ENCODE assay signal across 13 cellular contexts in the genomic region with DNA sequence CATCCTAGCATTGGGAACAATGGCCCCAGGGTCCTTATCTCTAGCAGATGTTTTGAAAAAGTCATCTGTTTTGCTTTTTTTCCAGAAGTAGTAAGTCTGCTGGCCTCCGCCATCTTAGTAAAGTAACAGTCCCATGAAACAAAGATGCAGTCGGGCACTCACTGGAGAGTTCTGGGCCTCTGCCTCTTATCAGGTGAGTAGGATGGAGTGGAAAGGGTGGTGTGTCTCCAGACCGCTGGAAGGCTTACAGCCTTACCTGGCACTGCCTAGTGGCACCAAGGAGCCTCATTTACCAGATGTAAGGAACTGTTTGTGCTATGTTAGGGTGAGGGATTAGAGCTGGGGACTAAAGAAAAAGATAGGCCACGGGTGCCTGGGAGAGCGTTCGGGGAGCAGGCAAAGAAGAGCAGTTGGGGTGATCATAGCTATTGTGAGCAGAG. TPM values are rescaled to one million over a fixed set of nuclear protein-coding genes. Genes with fewer than 3 reads are reported as not detected.
DNase-seq lines count a peak whose midpoint lies in the region; ATAC-seq, FAIRE-seq and TF ChIP-seq lines count a peak whose summit lies in the region.
"Had no signal": no experiment of that assay in that cellular context is flagged by ENCODE, and none has a peak within 500 bp of the region (broad histone marks: within the 10 kb centered on the region; RNA-seq: fewer than 3 reads in every experiment).

No MANE protein-coding gene starts in this region.

- ATAC-seq in GM23338 (no peak), HG02571 (IDR thresholded peaks at IDR 0.05; ENCODE audit: unreplicated experiment) (no peak)

- no peak overlapping the region for H3K27ac Mint-ChIP-seq in GM23338
- peak overlapping the region; percentile 99 for H3K27ac Mint-ChIP-seq in activated naive CD8-positive, alpha-beta T cell treated with anti-CD3 and anti-CD28 coated beads for 36 hours

- H3K4me2 ChIP-seq in GM23338, result no peak overlapping the region

- no peaks in the 10 kb centered on the region for H3K9me2 ChIP-seq in GM23338 (ENCODE audit: insufficient read depth)

- H3K27ac ChIP-seq in GM23338 (ENCODE audit: low read depth) (no peak overlapping the region), small intestine (ENCODE audit: low read depth in 1 of 2, low read length in 1 of 2) (peak overlapping the region; percentile 45 to 85), right atrium auricular region (no peak overlapping the region)
- H3K27ac ChIP-seq: parathyroid adenoma, suprapubic skin had no signal

- no peak for DNase-seq in GM23338 (ENCODE audit: low spot score)
- DNase-seq in activated CD4-positive, alpha-beta T cell treated with anti-CD3 and anti-CD28 coated beads, Interleukin-2, amount 50 U/mL, for 1 hour, result peak; percentile 42
- no peak for DNase-seq in activated naive CD8-positive, alpha-beta T cell treated with anti-CD3 and anti-CD28 coated beads for 36 hours
- DNase-seq in small intestine, result no peak
- DNase-seq in right atrium auricular region (ENCODE audit: low spot score), result no peak
- no peak for DNase-seq in DMS153 treated with DMSO at 0.1 percent for 48 hours (lab: John Stamatoyannopoulos, UW; ENCODE audit: unreplicated experiment)
- no peak for DNase-seq in erythroblast (lab: John Stamatoyannopoulos, UW)
- DNase-seq: NCI-H2107, OCI-M1 had no signal

- no peaks in the 10 kb centered on the region for H3K9me3 ChIP-seq in small intestine (ENCODE audit: control insufficient read depth, low read depth)
- no peaks in the 10 kb centered on the region for H3K9me3 ChIP-seq in right atrium auricular region
- H3K9me3 ChIP-seq: suprapubic skin had no signal

- H4K20me1 ChIP-seq in GM23338 (replicated peaks; ENCODE audit: insufficient read depth), result no peaks in the 10 kb centered on the region

- H2AFZ ChIP-seq in GM23338, result peak overlapping the region; percentile 95
- H2AFZ ChIP-seq: parathyroid adenoma had no signal

- no peaks in the 10 kb centered on the region for H3K36me3 ChIP-seq in GM23338 (ENCODE audit: insufficient read depth)
- H3K36me3 ChIP-seq in small intestine (ENCODE audit: control insufficient read depth in 2 of 2, insufficient read depth in 2 of 2, low read length in 2 of 2), result no peaks in the 10 kb centered on the region
- H3K36me3 ChIP-seq in right atrium auricular region, result no peaks in the 10 kb centered on the region
- H3K36me3 ChIP-seq: suprapubic skin had no signal

- H3K27me3 Mint-ChIP-seq in GM23338 (ENCODE audit: insufficient read depth, low read depth, poor library complexity), result no peaks in the 10 kb centered on the region
- H3K27me3 Mint-ChIP-seq in activated naive CD8-positive, alpha-beta T cell treated with anti-CD3 and anti-CD28 coated beads for 36 hours, result no peaks in the 10 kb centered on the region

- WGBS in small intestine, 3 donors, result 63 to 83% (median 80%) methylated on average over 6 of the region's 6 CpGs

- H3K4me3 ChIP-seq in GM23338, result no peak overlapping the region
- H3K4me3 ChIP-seq in small intestine (ENCODE audit: low read depth in 1 of 2, low read length in 2 of 2), result peak overlapping the region; percentile 27 to 44
- H3K4me3 ChIP-seq in right atrium auricular region, result no peak overlapping the region
- H3K4me3 ChIP-seq: suprapubic skin had no signal

- FAIRE-seq in small intestine (lab: Jason Lieb, UNC), result no peak

- no peaks in the 10 kb centered on the region for H3K4me1 ChIP-seq in GM23338 (ENCODE audit: insufficient read depth)
- H3K4me1 ChIP-seq in small intestine (ENCODE audit: control insufficient read depth in 2 of 2, insufficient read depth in 1 of 2, low read depth in 1 of 2, low read length in 1 of 2), result no peaks in the 10 kb centered on the region
- no peaks in the 10 kb centered on the region for H3K4me1 ChIP-seq in right atrium auricular region
- H3K4me1 ChIP-seq: parathyroid adenoma, suprapubic skin had no signal

- no peaks in the 10 kb centered on the region for H3K9me3 Mint-ChIP-seq in GM23338
- H3K9me3 Mint-ChIP-seq in activated naive CD8-positive, alpha-beta T cell treated with anti-CD3 and anti-CD28 coated beads for 36 hours, result peaks cover 1% of the 10 kb centered on the region

- no peak overlapping the region for H3K4me3 Mint-ChIP-seq in GM23338
- H3K4me3 Mint-ChIP-seq in activated naive CD8-positive, alpha-beta T cell treated with anti-CD3 and anti-CD28 coated beads for 36 hours, result peak overlapping the region; percentile 95

- H3K27me3 ChIP-seq in GM23338 (ENCODE audit: insufficient read depth), result no peaks in the 10 kb centered on the region
- H3K27me3 ChIP-seq in small intestine (ENCODE audit: control insufficient read depth in 2 of 2, insufficient read depth in 2 of 2, low read length in 2 of 2), result peaks cover 0 to 2% of the 10 kb centered on the region in 2 donors
- H3K27me3 ChIP-seq in right atrium auricular region, result no peaks in the 10 kb centered on the region
- H3K27me3 ChIP-seq: suprapubic skin had no signal

- no peaks in the 10 kb centered on the region for H3K36me3 Mint-ChIP-seq in GM23338 (ENCODE audit: low read depth)
- peaks cover 47% of the 10 kb centered on the region for H3K36me3 Mint-ChIP-seq in activated naive CD8-positive, alpha-beta T cell treated with anti-CD3 and anti-CD28 coated beads for 36 hours

- no peaks in the 10 kb centered on the region for H3K79me2 ChIP-seq in GM23338 (replicated peaks; ENCODE audit: insufficient read depth)
- H3K79me2 ChIP-seq: parathyroid adenoma had no signal

- H3K4me1 Mint-ChIP-seq in GM23338, result peaks cover 9% of the 10 kb centered on the region; the same call in 2 of the 3 replicates
- H3K4me1 Mint-ChIP-seq in activated naive CD8-positive, alpha-beta T cell treated with anti-CD3 and anti-CD28 coated beads for 36 hours, result peaks cover 63% of the 10 kb centered on the region

- no peaks in the 10 kb centered on the region for H3F3A ChIP-seq in GM23338 (replicated peaks; ENCODE audit: low read depth)

- no peak for TF ChIP-seq POLR2A in erythroblast (IDR thresholded peaks at IDR 0.05; ENCODE audit: low read length)

- no peak for TF ChIP-seq CTCF in GM23338 (conservative IDR thresholded peaks at IDR 0.05; ENCODE audit: low read depth in 2 of 2)
- no peak for TF ChIP-seq CTCF in right atrium auricular region (IDR thresholded peaks at IDR 0.05)

TF ChIP-seq in GM23338, 12 proteins besides CTCF, POLR2A, EP300 and RAD21 (continues in another document):
- TF ChIP-seq CREB1 (CRISPR knock-in tag; IDR thresholded peaks at IDR 0.05; ENCODE audit: low read depth) (no peak), JUNB (IDR thresholded peaks at IDR 0.05; ENCODE audit: unreplicated experiment) (no peak), EZH2phosphoT487 (IDR thresholded peaks at IDR 0.05; ENCODE audit: unreplicated experiment) (no peak), ZNF114 (CRISPR knock-in tag; IDR thresholded peaks at IDR 0.05) (no peak), NANOG (IDR thresholded peaks at IDR 0.05; ENCODE audit: borderline replicate concordance) (no peak), POLR2AphosphoS5 (IDR thresholded peaks at IDR 0.05; ENCODE audit: low read depth) (no peak)
- TF ChIP-seq, protein P1, sequence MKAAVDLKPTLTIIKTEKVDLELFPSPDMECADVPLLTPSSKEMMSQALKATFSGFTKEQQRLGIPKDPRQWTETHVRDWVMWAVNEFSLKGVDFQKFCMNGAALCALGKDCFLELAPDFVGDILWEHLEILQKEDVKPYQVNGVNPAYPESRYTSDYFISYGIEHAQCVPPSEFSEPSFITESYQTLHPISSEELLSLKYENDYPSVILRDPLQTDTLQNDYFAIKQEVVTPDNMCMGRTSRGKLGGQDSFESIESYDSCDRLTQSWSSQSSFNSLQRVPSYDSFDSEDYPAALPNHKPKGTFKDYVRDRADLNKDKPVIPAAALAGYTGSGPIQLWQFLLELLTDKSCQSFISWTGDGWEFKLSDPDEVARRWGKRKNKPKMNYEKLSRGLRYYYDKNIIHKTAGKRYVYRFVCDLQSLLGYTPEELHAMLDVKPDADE (IDR thresholded peaks at IDR 0.05), result no peak

RNA-seq across cellular contexts. Expression of a gene that starts 0.3 kb away (rescaled TPM):
- not detected in 2 replicates for total RNA-seq in GM23338 (2014; rRNA removed; shearing (Covaris generic))
- polyA plus RNA-seq in GM23338 (2016; fragmentation: Nextera tagmentation; extraction: Ambion mirVana) (not detected in 2 replicates), small intestine (10 to 100 TPM in 1 of 3 donors, 1 to 10 TPM in 2; 5.9 to 13.8 (median 6.9) TPM)
- 100 to 1,000 TPM; 364 TPM for total RNA-seq in activated naive CD8-positive, alpha-beta T cell treated with anti-CD3 and anti-CD28 coated beads for 36 hours
- 1 to 10 TPM in 1 of 2 donors, not detected in 1; 1.8 TPM for total RNA-seq in right atrium auricular region
- total RNA-seq: lung microvascular endothelial cell had no signal

RNA-seq across cellular contexts. Expression of a gene that starts 37.7 kb away (rescaled TPM):
- not detected in 2 replicates for total RNA-seq in GM23338 (2014; rRNA removed; shearing (Covaris generic))
- polyA plus RNA-seq in GM23338 (2016; fragmentation: Nextera tagmentation; extraction: Ambion mirVana) (not detected in 2 replicates), small intestine (10 to 100 TPM in 1 of 3 donors, 1 to 10 TPM in 2; 5.4 to 14.6 (median 6.9) TPM)
- 100 to 1,000 TPM; 341 to 350 TPM for total RNA-seq in activated naive CD8-positive, alpha-beta T cell treated with anti-CD3 and anti-CD28 coated beads for 36 hours
- total RNA-seq in right atrium auricular region, result 1 to 10 TPM in 1 of 2 donors, not detected in 1; 1.5 TPM
- total RNA-seq: lung microvascular endothelial cell had no signal

RNA-seq across cellular contexts. Expression of a gene that starts 39.3 kb away (rescaled TPM):
- total RNA-seq in GM23338 (2014; rRNA removed; shearing (Covaris generic)), result not detected in 2 replicates
- polyA plus RNA-seq in GM23338 (2016; fragmentation: Nextera tagmentation; extraction: Ambion mirVana) (not detected in 2 replicates), small intestine (1 to 10 TPM in 2 of 3 donors, under 1 TPM in 1; 0.45 to 7.3 (median 1.1) TPM)
- 100 to 1,000 TPM; 133 to 142 TPM for total RNA-seq in activated naive CD8-positive, alpha-beta T cell treated with anti-CD3 and anti-CD28 coated beads for 36 hours
- under 1 TPM in 1 of 2 donors, not detected in 1; 0.24 TPM for total RNA-seq in right atrium auricular region
- total RNA-seq: lung microvascular endothelial cell had no signal

RNA-seq across cellular contexts. Expression of a gene that starts 40.7 kb away (rescaled TPM):
- 2.8 and 4.2 TPM in 2 replicates for total RNA-seq in GM23338 (2014; rRNA removed; shearing (Covaris generic))
- polyA plus RNA-seq in GM23338 (2016; fragmentation: Nextera tagmentation; extraction: Ambion mirVana) (2.1 and 2.6 TPM in 2 replicates), small intestine (10 to 100 TPM in 1 of 3 donors, 1 to 10 TPM in 2; 1.6 to 27.5 (median 3.1) TPM)
- total RNA-seq in activated naive CD8-positive, alpha-beta T cell treated with anti-CD3 and anti-CD28 coated beads for 36 hours, result 10 to 100 TPM; 18.8 to 20.1 TPM
- total RNA-seq in right atrium auricular region, result 10 to 100 TPM; 13.8 to 16.8 TPM

RNA-seq across cellular contexts. Expression of a gene that starts 52.7 kb away (rescaled TPM):
- 2.9 and 5.7 TPM in 2 replicates for total RNA-seq in GM23338 (2014; rRNA removed; shearing (Covaris generic))
- polyA plus RNA-seq in GM23338 (2016; fragmentation: Nextera tagmentation; extraction: Ambion mirVana), result 0.92 and 1.3 TPM in 2 replicates
- 10 to 100 TPM; 49.1 to 50.7 TPM for total RNA-seq in activated naive CD8-positive, alpha-beta T cell treated with anti-CD3 and anti-CD28 coated beads for 36 hours
- 1 to 10 TPM; 3.0 to 4.0 (median 3.9) TPM for polyA plus RNA-seq in small intestine
- total RNA-seq in right atrium auricular region, result 1 to 10 TPM; 1.0 to 2.0 TPM

Comparison
In these comparisons a context has a peak if more than half of its experiments do, and no peak if none do; other contexts are left out.
1. H3K27ac ChIP-seq: peak in small intestine (2 of 2); none in GM23338 (single experiment) and right atrium auricular region (0 of 2).
2. H3K4me3 ChIP-seq: peak in small intestine (2 of 2); none in GM23338 (single experiment) and right atrium auricular region (0 of 2).
3. RNA of a gene that starts 0.3 kb away (total RNA-seq): 364 TPM in activated naive CD8-positive, alpha-beta T cell treated with anti-CD3 and anti-CD28 coated beads for 36 hours; 1.8 TPM in right atrium auricular region and not detected in GM23338; every median in the first group is over 100 times any median in the second.
4. RNA of a gene that starts 37.7 kb away (total RNA-seq): 341 to 350 TPM in activated naive CD8-positive, alpha-beta T cell treated with anti-CD3 and anti-CD28 coated beads for 36 hours; 1.5 TPM in right atrium auricular region and not detected in GM23338; every median in the first group is over 100 times any median in the second.
5. RNA of a gene that starts 39.3 kb away (total RNA-seq): 133 to 142 TPM in activated naive CD8-positive, alpha-beta T cell treated with anti-CD3 and anti-CD28 coated beads for 36 hours; 0.24 TPM in right atrium auricular region and not detected in GM23338; every median in the first group is over 100 times any median in the second.